8 cellular contexts compared by ENCODE assay signal in the genomic region with DNA sequence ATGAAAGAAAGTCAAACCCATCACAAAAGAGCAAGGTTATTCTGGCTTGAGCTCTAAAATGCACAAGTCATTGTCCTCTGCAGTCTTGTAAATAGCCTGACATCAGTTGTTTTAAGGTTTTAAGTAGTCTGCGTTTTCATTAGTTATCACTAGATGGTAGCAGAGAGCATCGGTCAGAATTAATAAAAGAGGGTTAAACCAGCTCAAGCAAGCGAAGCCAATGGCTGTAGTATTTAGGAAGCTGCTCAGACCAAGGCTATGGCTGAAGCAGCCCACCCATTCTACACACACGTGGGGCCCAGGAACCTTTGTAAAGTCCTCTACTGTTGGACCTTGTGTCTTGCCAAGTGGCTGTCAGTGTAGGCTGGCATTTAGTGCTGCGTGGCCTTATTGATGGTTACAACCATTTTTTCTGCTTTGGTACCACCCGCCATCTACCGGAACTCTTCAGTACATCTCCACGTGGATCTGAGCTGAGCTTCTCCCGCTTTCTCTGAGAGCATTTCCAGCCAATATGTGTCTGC.
DNase-seq lines count a peak whose midpoint lies in the region; ATAC-seq and TF ChIP-seq lines count a peak whose summit lies in the region.

No MANE protein-coding gene starts in this region.

- in situ Hi-C loops in astrocyte of the spinal cord (cut with HindIII; ENCODE audit: low sequenced_read_pairs), result no loop called here

- H3K27me3 Mint-ChIP-seq in stimulated activated naive B cell treated with anti-CD40 and anti-IgM and Interleukin-4, amounts not matched to agents 10 μg/mL and 1 μg/mL and 100 μg/mL, for 72 hours, result no peaks in the 10 kb centered on the region

- H3K4me3 Mint-ChIP-seq in stimulated activated naive B cell treated with anti-CD40 and anti-IgM and Interleukin-4, amounts not matched to agents 10 μg/mL and 1 μg/mL and 100 μg/mL, for 72 hours, result peak overlapping the region; percentile 3 to 63

- peaks cover 15 to 20% of the 10 kb centered on the region in 2 donors for H3K4me1 Mint-ChIP-seq in stimulated activated naive B cell treated with anti-CD40 and anti-IgM and Interleukin-4, amounts not matched to agents 10 μg/mL and 1 μg/mL and 100 μg/mL, for 72 hours

- H3K36me3 Mint-ChIP-seq in stimulated activated naive B cell treated with anti-CD40 and anti-IgM and Interleukin-4, amounts not matched to agents 10 μg/mL and 1 μg/mL and 100 μg/mL, for 72 hours, result peaks cover 0 to 4% of the 10 kb centered on the region in 2 donors

- no peak overlapping the region for H3K4me3 ChIP-seq in astrocyte of the spinal cord (ENCODE audit: low read depth, low read length)

- DNase-seq in DMS114 treated with DMSO at 0.1 percent for 48 hours (lab: John Stamatoyannopoulos, UW; ENCODE audit: unreplicated experiment) (peak; percentile 82), HK-2 (ENCODE audit: unreplicated experiment) (peak; percentile 5), NCI-H526 (lab: John Stamatoyannopoulos, UW) (peak; percentile 68 to 70), astrocyte of the spinal cord (ENCODE audit: low read depth, low spot score) (peak; percentile 69), iPS-NIHi7 (ENCODE audit: extremely low spot score) (peak; percentile 73)
- peak; percentile 13 for DNase-seq in stimulated activated naive B cell treated with anti-CD40 and anti-IgM and Interleukin-4, amounts not matched to agents 10 μg/mL and 1 μg/mL and 100 μg/mL, for 72 hours

- peak overlapping the region; percentile 32 for H3K27ac Mint-ChIP-seq in stimulated activated naive B cell treated with anti-CD40 and anti-IgM and Interleukin-4, amounts not matched to agents 10 μg/mL and 1 μg/mL and 100 μg/mL, for 72 hours

- no peaks in the 10 kb centered on the region for H3K9me3 Mint-ChIP-seq in stimulated activated naive B cell treated with anti-CD40 and anti-IgM and Interleukin-4, amounts not matched to agents 10 μg/mL and 1 μg/mL and 100 μg/mL, for 72 hours

- ATAC-seq in stimulated activated naive B cell treated with anti-CD40 and anti-IgM and Interleukin-4, amounts not matched to agents 10 μg/mL and 1 μg/mL and 100 μg/mL, for 72 hours (replicated peaks), result peak; percentile 52 to 56
- ATAC-seq in GM18498 (IDR thresholded peaks at IDR 0.05; ENCODE audit: unreplicated experiment) (no peak), GM21447 (IDR thresholded peaks at IDR 0.05; ENCODE audit: unreplicated experiment) (no peak)

- peak; percentile 66 for TF ChIP-seq CTCF in astrocyte of the spinal cord (IDR thresholded peaks at IDR 0.05; ENCODE audit: low read depth, low read length)

Comparison
In these comparisons a context has a peak if more than half of its experiments do, and no peak if none do; other contexts are left out.
1. DNase-seq: peak in every context shown above with its lines; median percentile 82 in DMS114 treated with DMSO at 0.1 percent for 48 hours; 73 in iPS-NIHi7; 69 in NCI-H526; 69 in astrocyte of the spinal cord; 13 in stimulated activated naive B cell treated with anti-CD40 and anti-IgM and Interleukin-4, amounts not matched to agents 10 μg/mL and 1 μg/mL and 100 μg/mL, for 72 hours; 5 in HK-2.
2. ATAC-seq: peak in stimulated activated naive B cell treated with anti-CD40 and anti-IgM and Interleukin-4, amounts not matched to agents 10 μg/mL and 1 μg/mL and 100 μg/mL, for 72 hours (2 of 2); none in GM18498 (single experiment) and GM21447 (single experiment).